Comparison of ENCODE assay signal across 17 cellular contexts in the genomic region with DNA sequence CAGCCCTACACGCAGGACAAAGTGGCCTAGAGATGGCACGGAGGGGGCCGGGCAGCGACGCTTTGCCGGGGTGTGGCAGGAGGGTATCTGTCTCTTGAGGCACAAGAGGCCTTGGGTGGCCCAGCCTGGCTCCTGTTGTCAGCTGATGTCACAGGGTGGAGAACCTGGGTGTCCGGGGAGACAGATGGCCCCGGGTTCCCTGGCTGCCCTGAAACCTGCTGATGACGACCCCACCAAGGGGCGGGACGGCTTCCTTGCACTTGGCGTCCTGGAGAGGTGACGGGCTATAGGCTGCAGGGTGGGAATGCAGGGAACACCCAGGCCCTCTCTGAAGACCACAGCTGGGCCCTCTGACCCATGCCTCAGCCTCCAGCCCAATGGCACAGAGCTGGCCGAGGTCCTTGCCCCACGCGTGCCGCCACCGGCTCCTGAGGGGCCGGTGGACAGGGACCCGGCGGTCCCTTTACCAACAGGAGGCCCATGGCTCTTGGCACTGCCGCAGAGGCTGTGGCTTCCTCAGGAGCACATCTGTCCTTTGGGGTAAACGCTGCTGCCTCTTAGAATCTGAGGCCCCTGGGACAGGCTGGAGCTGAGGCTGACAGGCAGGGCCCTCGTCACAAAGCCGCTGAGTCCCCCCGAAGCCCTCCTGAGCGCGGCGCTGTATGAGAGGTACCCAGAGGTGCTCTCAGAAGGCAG. TPM values are rescaled to one million over a fixed set of nuclear protein-coding genes. Genes with fewer than 3 reads are reported as not detected.
DNase-seq lines count a peak whose midpoint lies in the region; ATAC-seq and TF ChIP-seq lines count a peak whose summit lies in the region.
"Had no signal": no experiment of that assay in that cellular context is flagged by ENCODE, and none has a peak within 500 bp of the region (broad histone marks: within the 10 kb centered on the region; RNA-seq: fewer than 3 reads in every experiment).

No MANE protein-coding gene starts in this region.

- no peak for TF ChIP-seq POLR2A in heart left ventricle (IDR thresholded peaks at IDR 0.05)
- TF ChIP-seq POLR2A in tibial nerve (IDR thresholded peaks at IDR 0.05) = no peak

- no peaks in the 10 kb centered on the region for H3F3A ChIP-seq in neural cell (ENCODE audit: insufficient read depth, low read length, poor library complexity, severe bottlenecking)

- no peaks in the 10 kb centered on the region for H3K9me2 ChIP-seq in neural cell (ENCODE audit: insufficient read depth, low read length)

- H3K27me3 ChIP-seq in heart left ventricle (no peaks in the 10 kb centered on the region), neural cell (ENCODE audit: insufficient read depth, low read depth, low read length) (no peaks in the 10 kb centered on the region), tibial nerve (no peaks in the 10 kb centered on the region), MG63 (no peaks in the 10 kb centered on the region)
- H3K27me3 ChIP-seq: Peyer's patch had no signal

- WGBS in heart left ventricle, 4 donors = 90 to 92% (median 90%) methylated on average over 23 to 29 of the region's 29 CpGs
- 90 to 94% methylated on average over 21 to 23 of the region's 29 CpGs for WGBS in tibial nerve, 2 donors

- H4K20me1 ChIP-seq in neural cell (ENCODE audit: insufficient read depth) = no peaks in the 10 kb centered on the region

- H3K4me2 ChIP-seq in neural cell (ENCODE audit: low read length) = no peak overlapping the region
- H3K4me2 ChIP-seq: KMS-11 had no signal

- H3K9me3 ChIP-seq in heart left ventricle (no peaks in the 10 kb centered on the region), neural cell (ENCODE audit: low read length) (no peaks in the 10 kb centered on the region), tibial nerve (no peaks in the 10 kb centered on the region), MG63 (no peaks in the 10 kb centered on the region)
- H3K9me3 ChIP-seq: neutrophil, Peyer's patch had no signal

- no peak for TF ChIP-seq RAD21 in neural cell (conservative IDR thresholded peaks at IDR 0.05)

- no peak overlapping the region for H2AFZ ChIP-seq in neural cell (ENCODE audit: low read depth, low read length)

- DNase-seq in heart left ventricle = peak in 3 of 5 donors; percentile 17 to 53 (median 23)
- no peak for DNase-seq in tibial nerve (ENCODE audit: low spot score in 2 of 2)
- no peak for DNase-seq in midbrain (lab: John Stamatoyannopoulos, UW)
- no peak for DNase-seq in MG63
- DNase-seq: activated CD4-positive, CD25-positive, alpha-beta regulatory T cell; activated CD8-positive, alpha-beta T cell treated with anti-CD3 and anti-CD28 coated beads, Interleukin-2, amount 10 ng/mL, durations not matched to agents 7 days and 5 days; activated naive CD8-positive, alpha-beta T cell treated with anti-CD3 and anti-CD28 coated beads for 36 hours; NCI-H2029; NK-92 treated with Interleukin-12 subunit alpha and Interleukin-12 subunit beta, amount 100 ng/mL, for 24 hours; Peyer's patch; trophoblast cell had no signal

- H3K4me1 ChIP-seq in heart left ventricle (peaks cover 0 to 73% (median 59%) of the 10 kb centered on the region in 12 donors), tibial nerve (peaks cover 26 to 98% (median 70%) of the 10 kb centered on the region in 4 donors)

- H3K4me3 ChIP-seq in heart left ventricle = no peak overlapping the region
- no peak overlapping the region for H3K4me3 ChIP-seq in neural cell (ENCODE audit: low read length)
- no peak overlapping the region for H3K4me3 ChIP-seq in tibial nerve
- no peak overlapping the region for H3K4me3 ChIP-seq in MG63
- H3K4me3 ChIP-seq: Peyer's patch had no signal

- no peaks in the 10 kb centered on the region for H3K79me2 ChIP-seq in neural cell (replicated peaks; ENCODE audit: insufficient read depth, low read length)

- intact Hi-C loops in heart left ventricle (cut with DNase I) = loop anchor here in 5 of 10 donors (5.0 kb wide), 1 partner anchor 43 kb away; no protein-coding TSS in a partner anchor

- ATAC-seq in heart left ventricle (no peak), HG02852 (IDR thresholded peaks at IDR 0.05; ENCODE audit: unreplicated experiment) (no peak)
- ATAC-seq: activated CD8-positive, alpha-beta T cell treated with anti-CD3 and anti-CD28 coated beads, Interleukin-2, amount 10 ng/mL, durations not matched to agents 7 days and 5 days; stimulated activated memory B cell treated with anti-CD40 and anti-IgM and Interleukin-4, amounts not matched to agents 10 μg/mL and 1 μg/mL and 100 μg/mL, for 72 hours had no signal

- no peak for TF ChIP-seq CTCF in heart left ventricle (IDR thresholded peaks at IDR 0.05)
- TF ChIP-seq CTCF in neural cell (IDR thresholded peaks at IDR 0.05; ENCODE audit: poor library complexity, severe bottlenecking) = no peak
- no peak for TF ChIP-seq CTCF in tibial nerve (IDR thresholded peaks at IDR 0.05)

- H3K27ac ChIP-seq in angular gyrus (ENCODE audit: low read depth, low read length) (peak overlapping the region; percentile 96), heart left ventricle (peak overlapping the region in 1 of 12 donors; percentile 91), neural cell (ENCODE audit: low read length) (no peak overlapping the region), tibial nerve (peak overlapping the region; percentile 21 to 94 (median 86))
- H3K27ac ChIP-seq: KMS-11, neutrophil, Peyer's patch had no signal

- no peak for TF ChIP-seq EP300 in neural cell (conservative IDR thresholded peaks at IDR 0.05; ENCODE audit: poor library complexity, severe bottlenecking)
- TF ChIP-seq EP300 in tibial nerve (IDR thresholded peaks at IDR 0.05) = no peak

- H3K9ac ChIP-seq in neural cell (ENCODE audit: low read length) = peak overlapping the region; percentile 1
- H3K9ac ChIP-seq: KMS-11 had no signal

- H3K36me3 ChIP-seq in heart left ventricle (peaks cover 0 to 2% (median 0%) of the 10 kb centered on the region in 9 donors), neural cell (ENCODE audit: insufficient read depth, low read length) (no peaks in the 10 kb centered on the region), tibial nerve (no peaks in the 10 kb centered on the region), MG63 (no peaks in the 10 kb centered on the region)
- H3K36me3 ChIP-seq: neutrophil, Peyer's patch had no signal

TF ChIP-seq in neural cell, 6 proteins besides CTCF, POLR2A, EP300 and RAD21:
- no peak for TF ChIP-seq TAF1 (IDR thresholded peaks at IDR 0.05; ENCODE audit: low read depth)
- TF ChIP-seq SMC3 (conservative IDR thresholded peaks at IDR 0.05; ENCODE audit: poor library complexity) = no peak
- no peak for TF ChIP-seq POLR2AphosphoS5 (IDR thresholded peaks at IDR 0.05)
- TF ChIP-seq MXI1 (conservative IDR thresholded peaks at IDR 0.05; ENCODE audit: poor library complexity, severe bottlenecking) = no peak
- TF ChIP-seq, protein P1, sequence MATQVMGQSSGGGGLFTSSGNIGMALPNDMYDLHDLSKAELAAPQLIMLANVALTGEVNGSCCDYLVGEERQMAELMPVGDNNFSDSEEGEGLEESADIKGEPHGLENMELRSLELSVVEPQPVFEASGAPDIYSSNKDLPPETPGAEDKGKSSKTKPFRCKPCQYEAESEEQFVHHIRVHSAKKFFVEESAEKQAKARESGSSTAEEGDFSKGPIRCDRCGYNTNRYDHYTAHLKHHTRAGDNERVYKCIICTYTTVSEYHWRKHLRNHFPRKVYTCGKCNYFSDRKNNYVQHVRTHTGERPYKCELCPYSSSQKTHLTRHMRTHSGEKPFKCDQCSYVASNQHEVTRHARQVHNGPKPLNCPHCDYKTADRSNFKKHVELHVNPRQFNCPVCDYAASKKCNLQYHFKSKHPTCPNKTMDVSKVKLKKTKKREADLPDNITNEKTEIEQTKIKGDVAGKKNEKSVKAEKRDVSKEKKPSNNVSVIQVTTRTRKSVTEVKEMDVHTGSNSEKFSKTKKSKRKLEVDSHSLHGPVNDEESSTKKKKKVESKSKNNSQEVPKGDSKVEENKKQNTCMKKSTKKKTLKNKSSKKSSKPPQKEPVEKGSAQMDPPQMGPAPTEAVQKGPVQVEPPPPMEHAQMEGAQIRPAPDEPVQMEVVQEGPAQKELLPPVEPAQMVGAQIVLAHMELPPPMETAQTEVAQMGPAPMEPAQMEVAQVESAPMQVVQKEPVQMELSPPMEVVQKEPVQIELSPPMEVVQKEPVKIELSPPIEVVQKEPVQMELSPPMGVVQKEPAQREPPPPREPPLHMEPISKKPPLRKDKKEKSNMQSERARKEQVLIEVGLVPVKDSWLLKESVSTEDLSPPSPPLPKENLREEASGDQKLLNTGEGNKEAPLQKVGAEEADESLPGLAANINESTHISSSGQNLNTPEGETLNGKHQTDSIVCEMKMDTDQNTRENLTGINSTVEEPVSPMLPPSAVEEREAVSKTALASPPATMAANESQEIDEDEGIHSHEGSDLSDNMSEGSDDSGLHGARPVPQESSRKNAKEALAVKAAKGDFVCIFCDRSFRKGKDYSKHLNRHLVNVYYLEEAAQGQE (IDR thresholded peaks at IDR 0.05; ENCODE audit: borderline replicate concordance) = no peak
- TF ChIP-seq EZH2 (IDR thresholded peaks at IDR 0.05; ENCODE audit: borderline replicate concordance, insufficient read depth, low read length, poor library complexity, severe bottlenecking) = no peak

RNA-seq across cellular contexts. Expression of a gene that starts 16.4 kb away (rescaled TPM):
- total RNA-seq in heart left ventricle (1 to 10 TPM; 3.2 to 7.1 (median 5.1) TPM), tibial nerve (10 to 100 TPM; 17.9 to 32.4 (median 22.4) TPM)
- polyA plus RNA-seq in heart left ventricle (10 to 100 TPM in 1 of 2 donors, 1 to 10 TPM in 1; 5.8 to 15.9 TPM), neural cell (8.2 and 10.2 TPM in 2 replicates)
- polyA minus RNA-seq in neural cell = 5.9 and 6.8 TPM in 2 replicates
- 29.0 and 43.2 TPM in 2 replicates for total RNA-seq in MG63 (2014; rRNA removed; shearing (Covaris generic); ENCODE audit: low replicate concordance)

RNA-seq across cellular contexts. Expression of a gene that starts 17.1 kb away (rescaled TPM):
- total RNA-seq in heart left ventricle = 10 to 100 TPM; 15.0 to 22.8 (median 17.0) TPM
- 10 to 100 TPM in 1 of 2 donors, 1 to 10 TPM in 1; 4.8 to 19.1 TPM for polyA plus RNA-seq in heart left ventricle
- polyA plus RNA-seq in neural cell = 25.5 and 27.2 TPM in 2 replicates
- 53.6 and 58.3 TPM in 2 replicates for polyA minus RNA-seq in neural cell
- total RNA-seq in tibial nerve = 10 to 100 TPM; 26.1 to 36.5 (median 31.7) TPM
- 5.4 and 8.2 TPM in 2 replicates for total RNA-seq in MG63 (2014; rRNA removed; shearing (Covaris generic); ENCODE audit: low replicate concordance)

RNA-seq across cellular contexts. Expression of a gene that starts 17.4 kb away (rescaled TPM):
- 10 to 100 TPM; 30.6 to 66.5 (median 41.9) TPM for total RNA-seq in heart left ventricle
- 100 to 1,000 TPM in 1 of 2 donors, 10 to 100 TPM in 1; 47.5 to 109 TPM for polyA plus RNA-seq in heart left ventricle
- 86.5 and 169 TPM in 2 replicates for polyA plus RNA-seq in neural cell
- polyA minus RNA-seq in neural cell = 36.3 and 39.6 TPM in 2 replicates
- total RNA-seq in tibial nerve = 10 to 100 TPM in 3 of 4 donors, 1 to 10 TPM in 1; 7.2 to 31.6 (median 12.3) TPM
- 18.4 and 38.9 TPM in 2 replicates for total RNA-seq in MG63 (2014; rRNA removed; shearing (Covaris generic); ENCODE audit: low replicate concordance)

RNA-seq across cellular contexts. Expression of a gene that starts 22.7 kb away (rescaled TPM):
- 1,000 to 10,000 TPM in 2 of 9 donors, 100 to 1,000 TPM in 7; 203 to 1,105 (median 462) TPM for total RNA-seq in heart left ventricle
- polyA plus RNA-seq in heart left ventricle = 1,000 to 10,000 TPM in 1 of 2 donors, 100 to 1,000 TPM in 1; 529 to 1,103 TPM
- 918 and 1,148 TPM in 2 replicates for polyA plus RNA-seq in neural cell
- polyA minus RNA-seq in neural cell = 398 and 444 TPM in 2 replicates
- 100 to 1,000 TPM in 3 of 4 donors, 10 to 100 TPM in 1; 75.6 to 249 (median 141) TPM for total RNA-seq in tibial nerve
- 34.9 and 45.2 TPM in 2 replicates for total RNA-seq in MG63 (2014; rRNA removed; shearing (Covaris generic); ENCODE audit: low replicate concordance)

Comparison
In these comparisons a context has a peak if more than half of its experiments do, and no peak if none do; other contexts are left out.
1. DNase-seq: peak in heart left ventricle (3 of 5); none in tibial nerve (0 of 2), midbrain (single experiment) and MG63 (single experiment).